13 cellular contexts compared by ENCODE assay signal in the genomic region with DNA sequence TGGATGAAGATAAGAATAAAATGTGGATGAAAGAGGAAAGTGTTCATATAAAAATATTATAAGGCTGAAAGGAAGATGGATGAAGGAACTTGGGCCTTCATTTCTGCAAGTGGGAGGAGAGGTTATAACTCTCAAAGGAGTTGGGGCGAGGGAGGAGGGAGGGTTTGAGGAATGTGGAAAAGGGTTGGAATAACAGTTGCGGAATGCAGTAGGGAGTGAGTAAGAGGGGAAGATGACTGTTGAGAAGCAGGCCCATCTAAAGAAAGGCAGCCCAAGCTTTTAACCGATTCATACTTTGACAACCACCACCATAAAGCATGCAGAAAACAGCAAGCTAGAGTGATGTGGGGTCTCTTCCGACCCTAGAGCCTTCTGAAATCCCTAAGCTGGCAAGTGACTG. TPM values are rescaled to one million over a fixed set of nuclear protein-coding genes. Genes with fewer than 3 reads are reported as not detected.
DNase-seq lines count a peak whose midpoint lies in the region; TF ChIP-seq lines count a peak whose summit lies in the region.
"Had no signal": no experiment of that assay in that cellular context is flagged by ENCODE, and none has a peak within 500 bp of the region (broad histone marks: within the 10 kb centered on the region; RNA-seq: fewer than 3 reads in every experiment).

No MANE protein-coding gene starts in this region.

- no peak overlapping the region for H3K27ac Mint-ChIP-seq in type B pancreatic cell
- H3K27ac Mint-ChIP-seq: activated CD4-positive, alpha-beta T cell treated with anti-CD3 and anti-CD28 coated beads, Interleukin-2, amount 10 ng/mL, durations not matched to agents 7 days and 5 days; activated naive CD8-positive, alpha-beta T cell had no signal

- no peak for TF ChIP-seq POLR2A in uterus (IDR thresholded peaks at IDR 0.05)

- no peak overlapping the region for H3K4me3 ChIP-seq in cardiac fibroblast (replicated peaks in 1 of 2; ENCODE audit: low read depth in 2 of 2, low read length in 2 of 2)
- no peak overlapping the region for H3K4me3 ChIP-seq in uterus

- intact Hi-C loops in uterus (cut with DNase I; ENCODE audit: low total_unique reads): no loop called here

- H3K27me3 Mint-ChIP-seq in type B pancreatic cell: no peaks in the 10 kb centered on the region

- no peaks in the 10 kb centered on the region for H3K36me3 ChIP-seq in uterus

- H3K4me1 ChIP-seq in uterus: peaks cover 0 to 15% of the 10 kb centered on the region in 2 donors

- TF ChIP-seq CTCF in cardiac fibroblast (IDR thresholded peaks at IDR 0.05; ENCODE audit: low read depth, low read length): no peak
- TF ChIP-seq CTCF in uterus (IDR thresholded peaks at IDR 0.05): no peak
- TF ChIP-seq CTCF in type B pancreatic cell (conservative IDR thresholded peaks at IDR 0.05): no peak

- H3K27me3 ChIP-seq in uterus: no peaks in the 10 kb centered on the region

- H3K4me1 Mint-ChIP-seq in type B pancreatic cell (ENCODE audit: unreplicated experiment): peaks cover 8% of the 10 kb centered on the region
- H3K4me1 Mint-ChIP-seq: activated CD4-positive, alpha-beta T cell treated with anti-CD3 and anti-CD28 coated beads, Interleukin-2, amount 10 ng/mL, durations not matched to agents 7 days and 5 days had no signal

- H3K4me3 Mint-ChIP-seq in type B pancreatic cell: no peak overlapping the region
- H3K4me3 Mint-ChIP-seq: activated CD4-positive, alpha-beta T cell treated with anti-CD3 and anti-CD28 coated beads, Interleukin-2, amount 10 ng/mL, durations not matched to agents 7 days and 5 days; activated naive CD8-positive, alpha-beta T cell had no signal

- peak overlapping the region; percentile 66 for H3K27ac ChIP-seq in uterus
- no peak overlapping the region for H3K27ac ChIP-seq in caudate nucleus (ENCODE audit: low read depth, low read length)

- no peaks in the 10 kb centered on the region for H3K36me3 Mint-ChIP-seq in type B pancreatic cell
- H3K36me3 Mint-ChIP-seq: activated naive CD8-positive, alpha-beta T cell had no signal

- H3K9me3 ChIP-seq in uterus: no peaks in the 10 kb centered on the region

- peaks cover 17% of the 10 kb centered on the region for H3K9me3 Mint-ChIP-seq in type B pancreatic cell
- H3K9me3 Mint-ChIP-seq: activated CD4-positive, alpha-beta T cell treated with anti-CD3 and anti-CD28 coated beads, Interleukin-2, amount 10 ng/mL, durations not matched to agents 7 days and 5 days had no signal

- DNase-seq in HT1080 (ENCODE audit: low read depth) (peak; percentile 95), cardiac fibroblast (ENCODE audit: low read depth in 2 of 2) (peak; percentile 86 to 95), islet precursor cell (peak; percentile 80), uterus (peak; percentile 47 to 58), caudate nucleus (lab: John Stamatoyannopoulos, UW) (no peak), type B pancreatic cell (ENCODE audit: extremely low spot score, unreplicated experiment) (no peak)
- no peak for DNase-seq in stimulated activated naive CD4-positive, alpha-beta T cell treated with Interleukin-2 at 50 U/mL for 16 hours (lab: John Stamatoyannopoulos, UW)
- DNase-seq: activated CD4-positive, alpha-beta T cell treated with anti-CD3 and anti-CD28 coated beads, Interleukin-2, amount 10 ng/mL, durations not matched to agents 7 days and 5 days; foreskin melanocyte; stimulated activated CD4-positive, alpha-beta T cell treated with anti-CD3 and anti-CD28 coated beads, Interleukin-2, amount 100 ng/mL, for 24 hours; substantia nigra had no signal

RNA-seq across cellular contexts. Expression of gene TM4SF4, which starts 8.3 kb away (rescaled TPM):
- total RNA-seq in HT1080 (2014; rRNA removed; shearing (Covaris generic)): not detected in 2 replicates
- not detected in 2 replicates for polyA plus RNA-seq in HT1080 (2015; cell fraction: cytosol; rRNA removed)
- not detected in 2 replicates for polyA plus RNA-seq in HT1080 (2015; cell fraction: nucleus; rRNA removed)
- total RNA-seq in uterus: 1 to 10 TPM in 1 of 4 donors, not detected in 3; 5.6 TPM
- total RNA-seq in type B pancreatic cell (ENCODE audit: low replicate concordance): 18.1 and 97.1 TPM in 2 replicates
- total RNA-seq: activated CD4-positive, alpha-beta T cell treated with anti-CD3 and anti-CD28 coated beads, Interleukin-2, amount 10 ng/mL, durations not matched to agents 7 days and 5 days; G401 had no signal

Comparison
In these comparisons a context has a peak if more than half of its experiments do, and no peak if none do; other contexts are left out.
1. DNase-seq: peak in HT1080 (single experiment), cardiac fibroblast (2 of 2), islet precursor cell (single experiment) and uterus (2 of 2); none in caudate nucleus (0 of 61), type B pancreatic cell (single experiment) and stimulated activated naive CD4-positive, alpha-beta T cell treated with Interleukin-2 at 50 U/mL for 16 hours (single experiment).